Comparison of ENCODE assay signal across 4 cellular contexts in the genomic region with DNA sequence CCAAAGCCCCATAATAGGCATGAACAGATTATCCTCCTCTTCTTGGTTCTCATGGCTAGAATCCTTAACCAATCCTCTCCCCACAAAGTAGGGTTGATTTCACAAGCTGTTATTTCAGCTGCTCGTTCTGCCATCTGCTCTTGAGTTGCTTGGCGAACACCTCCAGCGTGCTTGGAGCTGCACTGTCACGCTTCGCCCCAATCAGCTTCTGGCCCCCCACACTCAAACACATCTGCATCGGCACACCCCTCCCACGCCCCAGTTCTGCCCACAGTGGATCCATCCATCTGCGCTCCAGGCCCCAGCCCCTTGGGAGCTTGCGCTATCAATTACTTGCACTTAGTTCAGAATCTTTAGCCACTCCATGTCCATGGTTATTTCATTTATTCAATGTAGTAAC. TPM values are rescaled to one million over a fixed set of nuclear protein-coding genes. Genes with fewer than 3 reads are reported as not detected.
"Had no signal": no experiment of that assay in that cellular context is flagged by ENCODE, and none has a peak within 500 bp of the region (broad histone marks: within the 10 kb centered on the region; RNA-seq: fewer than 3 reads in every experiment).

No MANE protein-coding gene starts in this region.

RNA-seq across cellular contexts. Expression of gene FOXD4, which starts 17.8 kb away (rescaled TPM):
- total RNA-seq: PC-9, Right ventricle myocardium inferior, Right ventricle myocardium superior, RPMI7951 had no signal
